In the genomic region with DNA sequence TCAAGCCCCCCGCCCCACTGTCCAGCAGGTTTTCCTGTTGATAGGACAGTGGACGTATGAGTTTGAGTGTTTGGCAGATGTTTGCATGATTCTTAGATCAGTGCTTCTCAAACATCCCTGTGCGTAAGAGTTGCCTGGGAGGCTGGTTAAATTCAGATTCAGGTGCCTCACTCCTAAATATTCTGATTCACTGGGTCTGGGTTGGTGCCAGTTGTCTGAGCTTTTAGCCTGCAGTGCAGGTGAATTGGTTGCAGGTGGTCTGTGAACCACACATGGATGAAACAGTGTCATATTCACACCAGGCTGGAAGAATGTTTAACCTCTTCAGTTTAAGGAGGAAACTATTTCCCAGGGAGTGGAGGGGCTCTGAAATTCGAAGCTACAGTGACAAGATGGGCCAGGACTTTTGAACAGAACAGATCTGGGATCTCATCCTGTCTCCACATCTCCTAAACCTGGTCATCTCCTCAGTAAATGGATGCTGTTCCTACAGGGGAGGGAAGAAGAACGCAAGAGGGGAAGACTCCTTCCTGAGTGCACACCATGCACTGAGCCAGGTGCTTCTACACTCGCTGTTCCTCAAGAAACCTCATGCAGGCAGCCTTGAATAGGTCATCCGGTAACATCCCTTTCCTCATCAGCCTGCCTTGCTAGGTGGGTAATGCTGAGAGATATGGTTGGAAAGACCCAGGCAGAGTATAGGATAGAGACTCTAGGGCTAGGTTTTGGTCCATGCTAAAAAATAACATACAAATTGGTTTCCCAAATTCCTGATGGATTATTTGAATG, we compare ENCODE assay signal across 22 cellular contexts. TPM values are rescaled to one million over a fixed set of nuclear protein-coding genes. Genes with fewer than 3 reads are reported as not detected.
DNase-seq lines count a peak whose midpoint lies in the region; FAIRE-seq and TF ChIP-seq lines count a peak whose summit lies in the region.
"Had no signal": no experiment of that assay in that cellular context is flagged by ENCODE, and none has a peak within 500 bp of the region (broad histone marks: within the 10 kb centered on the region; RNA-seq: fewer than 3 reads in every experiment).

No MANE protein-coding gene starts in this region.

- CTCF ChIA-PET in endothelial cell of umbilical vein (lab: Charles Lee) = no interaction called here

- H3K4me3 ChIP-seq in endothelial cell of umbilical vein (replicated peaks in 1 of 3; ENCODE audit: insufficient read depth in 1 of 3, low read depth in 1 of 3, low read length in 3 of 3) (no peak overlapping the region), esophagus muscularis mucosa (no peak overlapping the region), MG63 (no peak overlapping the region)
- H3K4me3 ChIP-seq: testis had no signal

- TF ChIP-seq POLR2A in endothelial cell of umbilical vein (IDR thresholded peaks at IDR 0.05; ENCODE audit: low read depth, low read length) = no peak
- no peak for TF ChIP-seq POLR2A in esophagus muscularis mucosa (IDR thresholded peaks at IDR 0.05; ENCODE audit: low read depth)

- no peaks in the 10 kb centered on the region for H3K9me1 ChIP-seq in endothelial cell of umbilical vein (replicated peaks; ENCODE audit: control insufficient read depth, extremely low read depth, insufficient read depth, low read length)

- no peak overlapping the region for H3K4me2 ChIP-seq in endothelial cell of umbilical vein (ENCODE audit: insufficient read depth, low read length)

- WGBS in esophagus muscularis mucosa = 82% methylated on average over 7 of the region's 7 CpGs

- TF ChIP-seq CTCF in endothelial cell of umbilical vein (IDR thresholded peaks at IDR 0.05; ENCODE audit: extremely low read depth in 1 of 2, insufficient read depth in 1 of 2, low read depth in 1 of 2, low read length in 2 of 2) = no peak
- no peak for TF ChIP-seq CTCF in progenitor cell of endocrine pancreas (IDR thresholded peaks at IDR 0.05; ENCODE audit: unreplicated experiment)
- TF ChIP-seq CTCF in esophagus muscularis mucosa (IDR thresholded peaks at IDR 0.05) = no peak

- intact Hi-C loops in endothelial cell of umbilical vein (cut with micrococcal nuclease) = no loop called here
- intact Hi-C loops in esophagus muscularis mucosa (cut with DNase I) = no loop called here

- H3K9me3 Mint-ChIP-seq in progenitor cell of endocrine pancreas (ENCODE audit: low read depth) = no peaks in the 10 kb centered on the region
- H3K9me3 Mint-ChIP-seq: activated naive CD4-positive, alpha-beta T cell treated with anti-CD3 and anti-CD28 coated beads, Interleukin-2, amount 50 U/mL, for 24 hours; activated T-cell treated with anti-CD3 and anti-CD28 coated beads, Interleukin-2, amount 50 U/mL, for 24 hours had no signal

- H3K9me3 ChIP-seq in endothelial cell of umbilical vein (replicated peaks; ENCODE audit: control insufficient read depth, insufficient read depth, low read length) = no peaks in the 10 kb centered on the region
- H3K9me3 ChIP-seq in esophagus muscularis mucosa = no peaks in the 10 kb centered on the region
- H3K9me3 ChIP-seq in MG63 = no peaks in the 10 kb centered on the region
- H3K9me3 ChIP-seq: BE2C, testis had no signal

- H3K36me3 ChIP-seq in endothelial cell of umbilical vein (ENCODE audit: control insufficient read depth in 2 of 2, extremely low read depth in 1 of 2, insufficient read depth in 2 of 2, low read length in 2 of 2) (no peaks in the 10 kb centered on the region), esophagus muscularis mucosa (no peaks in the 10 kb centered on the region), MG63 (peaks cover 6% of the 10 kb centered on the region)

- no peak for TF ChIP-seq EP300 in esophagus muscularis mucosa (IDR thresholded peaks at IDR 0.05)

- POLR2A ChIA-PET in endothelial cell of umbilical vein (lab: Charles Lee) = no interaction called here

- H3K4me1 ChIP-seq in endothelial cell of umbilical vein (ENCODE audit: control insufficient read depth, extremely low read depth, insufficient read depth, low read length) (peaks cover 40% of the 10 kb centered on the region), esophagus muscularis mucosa (peaks cover 31 to 67% (median 42%) of the 10 kb centered on the region in 4 donors)

- dilution Hi-C loops in endothelial cell of umbilical vein (cut with MboI; ENCODE audit: extremely low pct_ligation_motif_present, low sequenced_read_pairs) = no loop called here

- H3K4me1 Mint-ChIP-seq in progenitor cell of endocrine pancreas (ENCODE audit: low read depth) = peaks cover 69% of the 10 kb centered on the region

- no peaks in the 10 kb centered on the region for H4K20me1 ChIP-seq in endothelial cell of umbilical vein (replicated peaks; ENCODE audit: control insufficient read depth, extremely low read depth, insufficient read depth, low read length)

- peak; percentile 21 for FAIRE-seq in endothelial cell of umbilical vein (lab: Jason Lieb, UNC)
- FAIRE-seq: D721Med, endometrium, kidney had no signal

- no peaks in the 10 kb centered on the region for H3K27me3 Mint-ChIP-seq in progenitor cell of endocrine pancreas

- H3K79me2 ChIP-seq in endothelial cell of umbilical vein (ENCODE audit: control insufficient read depth, insufficient read depth, low read length) = peaks cover 30% of the 10 kb centered on the region

- H3K9ac ChIP-seq in endothelial cell of umbilical vein (replicated peaks; ENCODE audit: extremely low read depth, insufficient read depth, low read length) = no peak overlapping the region

- no TSS peak for BruUV-seq in endothelial cell of umbilical vein (replicated peaks; lab: Mats Ljungman, UMichigan)

- DNase-seq in DMS53 (lab: John Stamatoyannopoulos, UW) = peak; percentile 56
- DNase-seq in DMS53 treated with DMSO at 0.1 percent for 48 hours (lab: John Stamatoyannopoulos, UW; ENCODE audit: unreplicated experiment) = no peak
- DNase-seq in NCI-H2107 treated with DMSO at 0.1 percent for 48 hours (lab: John Stamatoyannopoulos, UW; ENCODE audit: unreplicated experiment) = peak; percentile 80
- DNase-seq in endothelial cell of umbilical vein (ENCODE audit: low read depth, low spot score) = no peak
- DNase-seq in progenitor cell of endocrine pancreas (ENCODE audit: low spot score, unreplicated experiment) = no peak
- DNase-seq in esophagus muscularis mucosa (ENCODE audit: extremely low spot score) = no peak
- DNase-seq in activated CD4-positive, CD25-positive, alpha-beta regulatory T cell treated with anti-CD3 and anti-CD28 coated beads, Interleukin-2, amount 50 U/mL, for 72 hours = no peak
- DNase-seq in MG63 = no peak
- DNase-seq: activated CD4-positive, alpha-beta T cell treated with anti-CD3 and anti-CD28 coated beads, Interleukin-2, amount 50 U/mL, for 4 hours; activated T-cell treated with anti-CD3 and anti-CD28 coated beads, Interleukin-2, amount 50 U/mL, for 24 hours; BE2C; GDM1; hippocampal formation; kidney; midbrain; Right ventricle myocardium superior; T-helper 1 cell; testis had no signal

- H3K4me3 Mint-ChIP-seq in progenitor cell of endocrine pancreas (ENCODE audit: low read depth) = no peak overlapping the region
- H3K4me3 Mint-ChIP-seq: activated naive CD4-positive, alpha-beta T cell treated with anti-CD3 and anti-CD28 coated beads, Interleukin-2, amount 50 U/mL, for 24 hours; activated T-cell treated with anti-CD3 and anti-CD28 coated beads, Interleukin-2, amount 50 U/mL, for 24 hours had no signal

- H3K36me3 Mint-ChIP-seq in progenitor cell of endocrine pancreas (ENCODE audit: insufficient read depth) = peaks cover 4% of the 10 kb centered on the region

- H3K27ac ChIP-seq in endothelial cell of umbilical vein (ENCODE audit: insufficient read depth, low read depth, low read length) (no peak overlapping the region), esophagus muscularis mucosa (replicated peaks in 1 of 4) (no peak overlapping the region)
- H3K27ac ChIP-seq: 22Rv1, testis had no signal

- peak overlapping the region; percentile 99 for H3K27ac Mint-ChIP-seq in progenitor cell of endocrine pancreas
- H3K27ac Mint-ChIP-seq: activated naive CD4-positive, alpha-beta T cell treated with anti-CD3 and anti-CD28 coated beads, Interleukin-2, amount 50 U/mL, for 24 hours; activated T-cell treated with anti-CD3 and anti-CD28 coated beads, Interleukin-2, amount 50 U/mL, for 24 hours had no signal

- H2AFZ ChIP-seq in endothelial cell of umbilical vein (ENCODE audit: low read depth, low read length) = no peak overlapping the region

- H3K27me3 ChIP-seq in endothelial cell of umbilical vein (ENCODE audit: control insufficient read depth in 2 of 2, insufficient read depth in 2 of 2, low read length in 2 of 2) = no peaks in the 10 kb centered on the region
- H3K27me3 ChIP-seq in esophagus muscularis mucosa = no peaks in the 10 kb centered on the region
- no peaks in the 10 kb centered on the region for H3K27me3 ChIP-seq in MG63
- H3K27me3 ChIP-seq: BE2C, testis had no signal

TF ChIP-seq in endothelial cell of umbilical vein, 7 proteins besides CTCF, POLR2A, EP300 and RAD21:
- no peak for TF ChIP-seq FOS (IDR thresholded peaks at IDR 0.05; ENCODE audit: borderline replicate concordance, insufficient read depth, low read length)
- TF ChIP-seq POLR2AphosphoS5 (IDR thresholded peaks at IDR 0.05; ENCODE audit: insufficient read depth, low read depth, low read length) = no peak
- TF ChIP-seq EZH2 (IDR thresholded peaks at IDR 0.05; ENCODE audit: borderline replicate concordance, low read depth, low read length, severe bottlenecking) = no peak
- TF ChIP-seq GATA2 (IDR thresholded peaks at IDR 0.05; ENCODE audit: insufficient read depth, insufficient read length, low read depth, low read length) = no peak
- TF ChIP-seq, protein P1, sequence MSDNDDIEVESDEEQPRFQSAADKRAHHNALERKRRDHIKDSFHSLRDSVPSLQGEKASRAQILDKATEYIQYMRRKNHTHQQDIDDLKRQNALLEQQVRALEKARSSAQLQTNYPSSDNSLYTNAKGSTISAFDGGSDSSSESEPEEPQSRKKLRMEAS (IDR thresholded peaks at IDR 0.05; ENCODE audit: insufficient read depth, insufficient read length) = no peak
- no peak for TF ChIP-seq MYC (IDR thresholded peaks at IDR 0.05; ENCODE audit: low read depth, low read length)
- TF ChIP-seq JUN (IDR thresholded peaks at IDR 0.05; ENCODE audit: borderline replicate concordance, insufficient read depth, insufficient read length, low read depth) = no peak
TF ChIP-seq in endothelial cell of umbilical vein: peak in this region for 0.

RNA-seq across cellular contexts. Expression of a gene that starts 47.8 kb away (rescaled TPM):
- 43.2 and 49.0 TPM in 2 replicates for total RNA-seq in endothelial cell of umbilical vein
- 13.0 and 15.3 TPM in 2 replicates for polyA plus RNA-seq in endothelial cell of umbilical vein
- polyA plus RNA-seq in endothelial cell of umbilical vein (2011; cell fraction: cytosol; rRNA removed) = 9.8 TPM in 2 replicates
- polyA plus RNA-seq in endothelial cell of umbilical vein (2011; cell fraction: nucleus; rRNA removed) = 75.2 and 76.2 TPM in 2 replicates
- polyA plus RNA-seq in endothelial cell of umbilical vein (2012) = 27.8 and 30.7 TPM in 2 replicates
- 58.5 and 59.1 TPM in 2 replicates for polyA minus RNA-seq in endothelial cell of umbilical vein
- 135 TPM for polyA minus RNA-seq in endothelial cell of umbilical vein (2011; cell fraction: cytosol; rRNA and poly(A)+ RNA removed)
- polyA minus RNA-seq in endothelial cell of umbilical vein (2011; cell fraction: nucleus; rRNA and poly(A)+ RNA removed) = 99.0 and 123 TPM in 2 replicates
- total RNA-seq in progenitor cell of endocrine pancreas = 92.4 and 95.8 TPM in 2 replicates
- total RNA-seq in esophagus muscularis mucosa = 100 to 1,000 TPM; 147 to 307 (median 232) TPM
- 16.9 and 17.5 TPM in 2 replicates for total RNA-seq in MG63 (2014; rRNA removed; shearing (Covaris generic); ENCODE audit: low replicate concordance)

Comparison
In these comparisons a context has a peak if more than half of its experiments do, and no peak if none do; other contexts are left out.
1. DNase-seq: peak in DMS53 (single experiment) and NCI-H2107 treated with DMSO at 0.1 percent for 48 hours (single experiment); none in DMS53 treated with DMSO at 0.1 percent for 48 hours (single experiment), endothelial cell of umbilical vein (single experiment), progenitor cell of endocrine pancreas (single experiment), esophagus muscularis mucosa (single experiment), activated CD4-positive, CD25-positive, alpha-beta regulatory T cell treated with anti-CD3 and anti-CD28 coated beads, Interleukin-2, amount 50 U/mL, for 72 hours (single experiment) and MG63 (single experiment).